ENCODE assay signal across 2 cellular contexts in genomic region chr18:3220868-3221267, GRCh38.
TF ChIP-seq lines count a peak whose summit lies in the region.

No MANE protein-coding gene starts in this region.

TF ChIP-seq in WTC11, 78 proteins besides CTCF, POLR2A, EP300 and RAD21:
- TF ChIP-seq ZNF121 (CRISPR knock-in tag; IDR thresholded peaks at IDR 0.05), result peak; percentile 71; the same call in 1 of the 2 replicates

TF ChIP-seq in K562, 482 proteins besides CTCF, POLR2A, EP300 and RAD21:
- peak; percentile 78; the same call in 1 of the 2 replicates for TF ChIP-seq ZNF121 (CRISPR knock-in tag; conservative IDR thresholded peaks at IDR 0.05)
